ENCODE assay signal across 1 cellular context in genomic region chr11:69241844-69242582, GRCh38.
TF ChIP-seq lines count a peak whose summit lies in the region.

No MANE protein-coding gene starts in this region.

TF ChIP-seq in endothelial cell of umbilical vein, 7 proteins besides CTCF, POLR2A, EP300 and RAD21:
- TF ChIP-seq JUN (IDR thresholded peaks at IDR 0.05; ENCODE audit: borderline replicate concordance, insufficient read depth, insufficient read length, low read depth) (no peak), EZH2 (IDR thresholded peaks at IDR 0.05; ENCODE audit: borderline replicate concordance, low read depth, low read length, severe bottlenecking) (no peak)
